Comparison of ENCODE assay signal across 7 cellular contexts in genomic region chr15:88605507-88606436, GRCh38. TPM values are rescaled to one million over a fixed set of nuclear protein-coding genes. Genes with fewer than 3 reads are reported as not detected.
A peak's percentile ranks its signal among the peaks of the same experiment; 100 is the strongest.
DNase-seq lines count a peak whose midpoint lies in the region; ATAC-seq and TF ChIP-seq lines count a peak whose summit lies in the region.

No MANE protein-coding gene starts in this region.

- H3K27me3 Mint-ChIP-seq in T-helper 2 cell treated with Interferon-gamma antibody and Interleukin-4, amounts not matched to agents 5 μg/mL and 100 μg/mL, for 36 hours (ENCODE audit: low read depth) = peaks cover 80% of the 10 kb centered on the region
- H3K27me3 Mint-ChIP-seq in endodermal cell (ENCODE audit: insufficient read depth) = peaks cover 52% of the 10 kb centered on the region

- peaks cover 3% of the 10 kb centered on the region for H3K4me1 Mint-ChIP-seq in T-helper 2 cell treated with Interferon-gamma antibody and Interleukin-4, amounts not matched to agents 5 μg/mL and 100 μg/mL, for 36 hours (ENCODE audit: low read depth)
- peaks cover 42% of the 10 kb centered on the region for H3K4me1 Mint-ChIP-seq in endodermal cell

- H3K27me3 ChIP-seq in HUES48 (ENCODE audit: control insufficient read depth, insufficient read depth, low read length) = peaks cover 74% of the 10 kb centered on the region
- peaks cover 36% of the 10 kb centered on the region for H3K27me3 ChIP-seq in endodermal cell (ENCODE audit: control insufficient read depth, insufficient read depth, low read length, poor library complexity, severe bottlenecking)
- peaks cover 4% of the 10 kb centered on the region for H3K27me3 ChIP-seq in neural cell (ENCODE audit: insufficient read depth, low read depth, low read length)

- H3K4me3 ChIP-seq in HUES48 (ENCODE audit: low read depth, low read length) = peak overlapping the region; percentile 63
- H3K4me3 ChIP-seq in endodermal cell (ENCODE audit: low read length) = no peak overlapping the region
- peak overlapping the region; percentile 93 for H3K4me3 ChIP-seq in neural cell (ENCODE audit: low read length)

- H3K36me3 ChIP-seq in HUES48 (ENCODE audit: control insufficient read depth, insufficient read depth, low read length) (no peaks in the 10 kb centered on the region), endodermal cell (ENCODE audit: control insufficient read depth, insufficient read depth, low read length) (peaks cover 88% of the 10 kb centered on the region), neural cell (ENCODE audit: insufficient read depth, low read length) (no peaks in the 10 kb centered on the region)

- H3K27ac Mint-ChIP-seq in T-helper 2 cell treated with Interferon-gamma antibody and Interleukin-4, amounts not matched to agents 5 μg/mL and 100 μg/mL, for 36 hours = no peak overlapping the region
- H3K27ac Mint-ChIP-seq in endodermal cell = no peak overlapping the region

- no peaks in the 10 kb centered on the region for H3K9me3 Mint-ChIP-seq in T-helper 2 cell treated with Interferon-gamma antibody and Interleukin-4, amounts not matched to agents 5 μg/mL and 100 μg/mL, for 36 hours
- no peaks in the 10 kb centered on the region for H3K9me3 Mint-ChIP-seq in endodermal cell

- H3K79me2 ChIP-seq in neural cell (replicated peaks; ENCODE audit: insufficient read depth, low read length) = peaks cover 33% of the 10 kb centered on the region

- WGBS in endodermal cell (ENCODE audit: insufficient coverage in 1 of 2, insufficient read length in 1 of 2), 2 experiments = 14 to 31% methylated on average over 23 to 46 of the region's 48 CpGs

- H3K4me1 ChIP-seq in HUES48 (ENCODE audit: control insufficient read depth, insufficient read depth, low read length) (peaks cover 58% of the 10 kb centered on the region), endodermal cell (ENCODE audit: control insufficient read depth, insufficient read depth, low read length) (peaks cover 29% of the 10 kb centered on the region)

- no peaks in the 10 kb centered on the region for H3K9me3 ChIP-seq in HUES48 (ENCODE audit: control insufficient read depth, insufficient read depth, low read length)
- no peaks in the 10 kb centered on the region for H3K9me3 ChIP-seq in endodermal cell (ENCODE audit: control insufficient read depth, low read length)
- H3K9me3 ChIP-seq in neural cell (ENCODE audit: low read length) = no peaks in the 10 kb centered on the region

- H3K36me3 Mint-ChIP-seq in T-helper 2 cell treated with Interferon-gamma antibody and Interleukin-4, amounts not matched to agents 5 μg/mL and 100 μg/mL, for 36 hours (ENCODE audit: low read depth) = no peaks in the 10 kb centered on the region
- peaks cover 37% of the 10 kb centered on the region for H3K36me3 Mint-ChIP-seq in endodermal cell (ENCODE audit: low read depth)

- TF ChIP-seq CTCF in endodermal cell (conservative IDR thresholded peaks at IDR 0.05) (no peak), neural cell (IDR thresholded peaks at IDR 0.05; ENCODE audit: poor library complexity, severe bottlenecking) (no peak)

- TF ChIP-seq RAD21 in neural cell (conservative IDR thresholded peaks at IDR 0.05) = no peak

- ATAC-seq in HG03108 (IDR thresholded peaks at IDR 0.05; ENCODE audit: unreplicated experiment) (no peak), HG03045 (IDR thresholded peaks at IDR 0.05; ENCODE audit: unreplicated experiment) (no peak)

- H3F3A ChIP-seq in neural cell (ENCODE audit: insufficient read depth, low read length, poor library complexity, severe bottlenecking) = no peaks in the 10 kb centered on the region

- H3K4me2 ChIP-seq in neural cell (ENCODE audit: low read length) = peak overlapping the region; percentile 79

- no peaks in the 10 kb centered on the region for H3K9me2 ChIP-seq in neural cell (ENCODE audit: insufficient read depth, low read length)

- H3K9ac ChIP-seq in HUES48 (ENCODE audit: low read depth, low read length) (no peak overlapping the region), endodermal cell (ENCODE audit: extremely low read depth, low read length, poor library complexity, severe bottlenecking) (no peak overlapping the region), neural cell (ENCODE audit: low read length) (peak overlapping the region; percentile 93)

- H4K20me1 ChIP-seq in neural cell (ENCODE audit: insufficient read depth) = no peaks in the 10 kb centered on the region

- H3K27ac ChIP-seq in HUES48 (ENCODE audit: low read depth, low read length) = no peak overlapping the region
- H3K27ac ChIP-seq in endodermal cell (ENCODE audit: low read depth, low read length) = no peak overlapping the region
- H3K27ac ChIP-seq in neural cell (ENCODE audit: low read length) = peak overlapping the region; percentile 82

- no peak overlapping the region for H3K4me3 Mint-ChIP-seq in T-helper 2 cell treated with Interferon-gamma antibody and Interleukin-4, amounts not matched to agents 5 μg/mL and 100 μg/mL, for 36 hours
- H3K4me3 Mint-ChIP-seq in endodermal cell = peak overlapping the region; percentile 55

- peak; percentile 27 for DNase-seq in T-helper 2 cell treated with Interferon-gamma antibody and Interleukin-4, amounts not matched to agents 5 μg/mL and 100 μg/mL, for 36 hours (ENCODE audit: low spot score)
- DNase-seq in endodermal cell = peak; percentile 95
- DNase-seq in amniotic stem cell (lab: John Stamatoyannopoulos, UW) = no peak

- no peak for TF ChIP-seq EP300 in neural cell (conservative IDR thresholded peaks at IDR 0.05; ENCODE audit: poor library complexity, severe bottlenecking)

- no peak overlapping the region for H2AFZ ChIP-seq in neural cell (ENCODE audit: low read depth, low read length)

TF ChIP-seq in neural cell, 6 proteins besides CTCF, POLR2A, EP300 and RAD21:
- peak; percentile 73 for TF ChIP-seq REST (IDR thresholded peaks at IDR 0.05; ENCODE audit: borderline replicate concordance)
- TF ChIP-seq TAF1 (IDR thresholded peaks at IDR 0.05; ENCODE audit: low read depth) = no peak

RNA-seq across cellular contexts. Expression of gene AEN, which starts 15.4 kb away (rescaled TPM):
- 10 to 100 TPM; 64.7 to 76.4 TPM for total RNA-seq in endodermal cell
- polyA plus RNA-seq in endodermal cell (2013, experiment 1 of 2) = 43.9 TPM
- 42.6 TPM for polyA plus RNA-seq in endodermal cell (2013, experiment 2 of 2)
- 17.2 and 21.3 TPM in 2 replicates for polyA plus RNA-seq in neural cell
- 21.9 and 24.1 TPM in 2 replicates for polyA minus RNA-seq in neural cell

RNA-seq across cellular contexts. Expression of gene ISG20, which starts 33.0 kb away (rescaled TPM):
- 10 to 100 TPM in 1 of 2 donors, 1 to 10 TPM in 1; 9.3 to 11.4 TPM for total RNA-seq in endodermal cell
- polyA plus RNA-seq in endodermal cell (2013, experiment 1 of 2) = 2.8 TPM
- 1.9 TPM for polyA plus RNA-seq in endodermal cell (2013, experiment 2 of 2)
- polyA plus RNA-seq in neural cell = 0.88 and 5.9 TPM in 2 replicates
- polyA minus RNA-seq in neural cell = under 0.01 and 0.12 TPM in 2 replicates

RNA-seq across cellular contexts. Expression of gene DET1, which starts 59.3 kb away (rescaled TPM):
- 1 to 10 TPM; 4.4 to 4.8 TPM for total RNA-seq in endodermal cell
- 16.8 TPM for polyA plus RNA-seq in endodermal cell (2013, experiment 1 of 2)
- 14.2 TPM for polyA plus RNA-seq in endodermal cell (2013, experiment 2 of 2)
- 12.9 and 16.7 TPM in 2 replicates for polyA plus RNA-seq in neural cell
- 23.1 and 25.4 TPM in 2 replicates for polyA minus RNA-seq in neural cell
